Comparison of ENCODE assay signal across 34 cellular contexts in the genomic region with DNA sequence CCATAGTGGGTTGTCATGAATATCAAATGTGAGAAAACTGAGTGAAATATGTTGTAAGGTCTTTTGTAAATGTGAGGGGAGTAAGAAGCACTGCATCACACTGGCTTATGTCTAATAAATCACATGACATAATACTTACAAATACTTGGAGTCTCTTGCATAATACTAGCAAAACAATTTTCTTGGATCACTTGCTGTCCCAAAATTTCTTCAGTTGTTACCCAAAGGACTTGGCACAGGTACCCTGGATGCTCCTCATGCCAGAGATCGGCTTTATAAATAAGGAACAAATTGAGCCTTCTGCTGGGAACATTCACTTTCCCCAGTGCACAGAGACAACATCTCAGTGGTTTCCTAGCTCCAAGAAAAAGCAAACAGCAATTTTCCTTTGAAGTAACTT. TPM values are rescaled to one million over a fixed set of nuclear protein-coding genes. Genes with fewer than 3 reads are reported as not detected.
"Had no signal": no experiment of that assay in that cellular context is flagged by ENCODE, and none has a peak within 500 bp of the region (broad histone marks: within the 10 kb centered on the region; RNA-seq: fewer than 3 reads in every experiment).

No MANE protein-coding gene starts in this region.

- ATAC-seq: activated CD4-positive, alpha-beta T cell treated with anti-CD3 and anti-CD28 coated beads for 36 hours; activated T-helper 17 cell treated with anti-CD3 and anti-CD28 coated beads, Interleukin-2, amount 50 U/mL, for 72 hours had no signal

- H3K36me3 ChIP-seq: SJCRH30 had no signal

- H3K4me1 Mint-ChIP-seq: activated CD4-positive, alpha-beta memory T cell treated with anti-CD3 and anti-CD28 coated beads, Interleukin-2, amount 10 ng/mL, durations not matched to agents 7 days and 5 days; activated CD4-positive, alpha-beta T cell treated with anti-CD3 and anti-CD28 coated beads for 36 hours; activated T-helper 17 cell treated with anti-CD3 and anti-CD28 coated beads, Interleukin-2, amount 50 U/mL, for 72 hours had no signal

- H3K27me3 ChIP-seq: SJCRH30 had no signal

- H3K4me1 ChIP-seq: SJCRH30 had no signal

- H3K4me3 Mint-ChIP-seq: activated CD4-positive, alpha-beta memory T cell treated with anti-CD3 and anti-CD28 coated beads, Interleukin-2, amount 10 ng/mL, durations not matched to agents 7 days and 5 days; activated CD4-positive, alpha-beta T cell treated with anti-CD3 and anti-CD28 coated beads for 36 hours; activated naive CD4-positive, alpha-beta T cell treated with anti-CD3 and anti-CD28 coated beads for 36 hours; activated naive CD8-positive, alpha-beta T cell; activated T-helper 17 cell treated with anti-CD3 and anti-CD28 coated beads, Interleukin-2, amount 50 U/mL, for 72 hours; brain had no signal

- DNase-seq: activated CD4-positive, alpha-beta memory T cell treated with anti-CD3 and anti-CD28 coated beads, Interleukin-2, amount 10 ng/mL, durations not matched to agents 7 days and 5 days; activated CD4-positive, alpha-beta T cell treated with anti-CD3 and anti-CD28 coated beads for 36 hours; activated CD4-positive, alpha-beta T cell treated with anti-CD3 and anti-CD28 coated beads, Interleukin-2, amount 50 U/mL, for 1 hour; activated CD4-positive, CD25-positive, alpha-beta regulatory T cell; activated gamma-delta T cell; activated naive CD4-positive, alpha-beta T cell treated with anti-CD3 and anti-CD28 coated beads for 36 hours; activated T-cell treated with anti-CD3 and anti-CD28 coated beads for 4 hours; activated T-cell treated with anti-CD3 and anti-CD28 coated beads, Interleukin-2, amount 50 U/mL, for 48 hours; amygdala; IMR-90; KG1; NCI-H1092; NCI-H1417; NCI-H2029; NCI-H2107; NCI-H2171 treated with DMSO at 0.1 percent for 48 hours; NCI-H226; NCI-H510A; NCI-H526 treated with DMSO at 0.1 percent for 48 hours; NCI-H82; SJCRH30; SK-N-SH; T-helper 1 cell had no signal

- H3K4me2 ChIP-seq: SK-N-SH had no signal

- H3K4me3 ChIP-seq: SJCRH30 had no signal

- H3K9me3 Mint-ChIP-seq: activated CD4-positive, alpha-beta memory T cell treated with anti-CD3 and anti-CD28 coated beads, Interleukin-2, amount 10 ng/mL, durations not matched to agents 7 days and 5 days; activated naive CD4-positive, alpha-beta T cell treated with anti-CD3 and anti-CD28 coated beads for 36 hours; activated T-helper 17 cell treated with anti-CD3 and anti-CD28 coated beads, Interleukin-2, amount 50 U/mL, for 72 hours; brain had no signal

- H3K36me3 Mint-ChIP-seq: activated naive CD8-positive, alpha-beta T cell; brain had no signal

- H3K27ac ChIP-seq: SJCRH30, VCaP had no signal

- H3K9ac ChIP-seq: SK-N-SH had no signal

- H3K27ac Mint-ChIP-seq: activated CD4-positive, alpha-beta memory T cell treated with anti-CD3 and anti-CD28 coated beads, Interleukin-2, amount 10 ng/mL, durations not matched to agents 7 days and 5 days; activated CD4-positive, alpha-beta T cell treated with anti-CD3 and anti-CD28 coated beads for 36 hours; activated naive CD4-positive, alpha-beta T cell treated with anti-CD3 and anti-CD28 coated beads for 36 hours; activated naive CD8-positive, alpha-beta T cell; activated T-helper 17 cell treated with anti-CD3 and anti-CD28 coated beads, Interleukin-2, amount 50 U/mL, for 72 hours; brain had no signal

- H3K9me3 ChIP-seq: SJCRH30, SK-N-SH had no signal

RNA-seq across cellular contexts. Expression of a gene that starts 5.0 kb away (rescaled TPM):
- total RNA-seq: activated CD4-positive, alpha-beta memory T cell treated with anti-CD3 and anti-CD28 coated beads, Interleukin-2, amount 10 ng/mL, durations not matched to agents 7 days and 5 days; activated CD4-positive, alpha-beta T cell treated with anti-CD3 and anti-CD28 coated beads for 36 hours; activated CD8-positive, alpha-beta memory T cell treated with anti-CD3 and anti-CD28 coated beads for 36 hours; activated naive CD4-positive, alpha-beta T cell treated with anti-CD3 and anti-CD28 coated beads for 36 hours; activated T-helper 17 cell treated with anti-CD3 and anti-CD28 coated beads, Interleukin-2, amount 50 U/mL, for 72 hours; astrocyte; IMR-90; LHCN-M2; M059J; OCI-LY7; RPMI7951; SJCRH30; T-helper 2 cell treated with Interferon-gamma antibody and Interleukin-4, amounts not matched to agents 100 ng/mL and 5 ng/mL, for 36 hours had no signal

RNA-seq across cellular contexts. Expression of a gene that starts 11.0 kb away (rescaled TPM):
- total RNA-seq: activated CD4-positive, alpha-beta memory T cell treated with anti-CD3 and anti-CD28 coated beads, Interleukin-2, amount 10 ng/mL, durations not matched to agents 7 days and 5 days; activated CD4-positive, alpha-beta T cell treated with anti-CD3 and anti-CD28 coated beads for 36 hours; activated CD8-positive, alpha-beta memory T cell treated with anti-CD3 and anti-CD28 coated beads for 36 hours; activated naive CD4-positive, alpha-beta T cell treated with anti-CD3 and anti-CD28 coated beads for 36 hours; activated T-helper 17 cell treated with anti-CD3 and anti-CD28 coated beads, Interleukin-2, amount 50 U/mL, for 72 hours; astrocyte; IMR-90; LHCN-M2; M059J; OCI-LY7; RPMI7951; SJCRH30; T-helper 2 cell treated with Interferon-gamma antibody and Interleukin-4, amounts not matched to agents 100 ng/mL and 5 ng/mL, for 36 hours had no signal

RNA-seq across cellular contexts. Expression of a gene that starts 14.5 kb away (rescaled TPM):
- total RNA-seq: activated CD4-positive, alpha-beta memory T cell treated with anti-CD3 and anti-CD28 coated beads, Interleukin-2, amount 10 ng/mL, durations not matched to agents 7 days and 5 days; activated CD4-positive, alpha-beta T cell treated with anti-CD3 and anti-CD28 coated beads for 36 hours; activated CD8-positive, alpha-beta memory T cell treated with anti-CD3 and anti-CD28 coated beads for 36 hours; activated naive CD4-positive, alpha-beta T cell treated with anti-CD3 and anti-CD28 coated beads for 36 hours; activated T-helper 17 cell treated with anti-CD3 and anti-CD28 coated beads, Interleukin-2, amount 50 U/mL, for 72 hours; astrocyte; IMR-90; LHCN-M2; M059J; OCI-LY7; RPMI7951; T-helper 2 cell treated with Interferon-gamma antibody and Interleukin-4, amounts not matched to agents 100 ng/mL and 5 ng/mL, for 36 hours had no signal

RNA-seq across cellular contexts. Expression of a gene that starts 36.0 kb away (rescaled TPM):
- total RNA-seq: IMR-90; LHCN-M2; M059J; OCI-LY7; RPMI7951; T-helper 2 cell treated with Interferon-gamma antibody and Interleukin-4, amounts not matched to agents 100 ng/mL and 5 ng/mL, for 36 hours had no signal

RNA-seq across cellular contexts. Expression of a gene that starts 56.8 kb away (rescaled TPM):
- total RNA-seq: activated CD4-positive, alpha-beta memory T cell treated with anti-CD3 and anti-CD28 coated beads, Interleukin-2, amount 10 ng/mL, durations not matched to agents 7 days and 5 days; activated CD4-positive, alpha-beta T cell treated with anti-CD3 and anti-CD28 coated beads for 36 hours; activated CD8-positive, alpha-beta memory T cell treated with anti-CD3 and anti-CD28 coated beads for 36 hours; activated naive CD4-positive, alpha-beta T cell treated with anti-CD3 and anti-CD28 coated beads for 36 hours; activated T-helper 17 cell treated with anti-CD3 and anti-CD28 coated beads, Interleukin-2, amount 50 U/mL, for 72 hours; astrocyte; IMR-90; LHCN-M2; M059J; OCI-LY7; RPMI7951; SJCRH30; T-helper 2 cell treated with Interferon-gamma antibody and Interleukin-4, amounts not matched to agents 100 ng/mL and 5 ng/mL, for 36 hours had no signal
